Comparison of ENCODE assay signal across 1 cellular context in the genomic region with DNA sequence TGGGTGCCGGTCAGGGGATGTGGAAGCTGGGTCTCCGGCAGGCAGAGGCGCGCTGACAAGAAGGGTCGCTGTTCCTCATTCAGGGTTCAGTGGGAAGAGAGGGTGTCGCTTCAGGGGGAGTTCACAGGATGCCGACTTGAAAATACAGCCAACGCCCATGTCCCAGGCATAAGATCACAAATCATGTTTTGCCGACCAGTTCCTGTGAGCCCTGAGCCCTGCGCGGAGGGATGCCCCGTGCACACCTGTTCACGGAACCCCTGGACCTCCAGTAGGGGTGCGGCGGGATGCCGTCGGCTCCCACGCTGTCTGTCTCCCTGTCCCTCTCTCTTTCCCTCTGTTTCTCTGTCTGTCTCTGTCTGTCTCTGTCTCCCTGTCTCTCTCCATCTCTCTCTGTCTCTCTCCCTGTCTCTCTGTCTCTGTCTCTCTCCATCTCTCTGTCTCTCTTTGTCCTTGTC.
TF ChIP-seq lines count a peak whose summit lies in the region.

No MANE protein-coding gene starts in this region.

TF ChIP-seq in endothelial cell of umbilical vein, 7 proteins besides CTCF, POLR2A, EP300 and RAD21:
- TF ChIP-seq EZH2 (IDR thresholded peaks at IDR 0.05; ENCODE audit: borderline replicate concordance, low read depth, low read length, severe bottlenecking) (no peak), FOS (IDR thresholded peaks at IDR 0.05; ENCODE audit: borderline replicate concordance, insufficient read depth, low read length) (no peak), POLR2AphosphoS5 (IDR thresholded peaks at IDR 0.05; ENCODE audit: insufficient read depth, low read depth, low read length) (no peak), MAX (IDR thresholded peaks at IDR 0.05; ENCODE audit: insufficient read depth, insufficient read length) (no peak), MYC (IDR thresholded peaks at IDR 0.05; ENCODE audit: low read depth, low read length) (no peak), GATA2 (IDR thresholded peaks at IDR 0.05; ENCODE audit: insufficient read depth, insufficient read length, low read depth, low read length) (no peak), JUN (IDR thresholded peaks at IDR 0.05; ENCODE audit: borderline replicate concordance, insufficient read depth, insufficient read length, low read depth) (no peak)
TF ChIP-seq in endothelial cell of umbilical vein: peak in this region for 0.
